Comparison of ENCODE assay signal across 17 cellular contexts in the genomic region with DNA sequence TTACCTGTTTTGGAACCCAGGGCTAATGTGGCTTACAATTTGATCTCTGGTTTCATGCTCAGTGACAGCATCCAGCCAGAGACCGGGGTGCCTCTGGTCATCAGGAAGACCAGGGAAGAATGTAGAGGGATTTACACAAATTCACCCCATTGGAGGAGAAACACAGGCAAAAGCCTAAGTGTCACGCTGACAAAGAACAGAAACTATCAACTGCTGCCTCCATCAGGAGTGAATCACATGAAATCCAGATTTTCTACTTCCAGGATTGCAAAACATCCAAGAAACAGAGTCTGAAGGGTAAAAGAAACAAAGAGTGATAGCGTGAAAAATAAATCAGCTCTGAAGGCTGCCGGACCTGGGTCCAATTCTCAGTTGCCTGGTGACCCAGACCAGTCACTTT.
DNase-seq lines count a peak whose midpoint lies in the region; ATAC-seq and TF ChIP-seq lines count a peak whose summit lies in the region.
"Had no signal": no experiment of that assay in that cellular context is flagged by ENCODE, and none has a peak within 500 bp of the region (broad histone marks: within the 10 kb centered on the region; RNA-seq: fewer than 3 reads in every experiment).

No MANE protein-coding gene starts in this region.

- H3K9me3 ChIP-seq in left lung (peaks cover 0 to 4% of the 10 kb centered on the region in 2 donors), endodermal cell (ENCODE audit: control insufficient read depth, low read length) (peaks cover 9% of the 10 kb centered on the region), upper lobe of right lung (no peaks in the 10 kb centered on the region)

- intact Hi-C loops in left lung (cut with DNase I), result no loop called here
- intact Hi-C loops in upper lobe of right lung (cut with DNase I), result no loop called here

- H3K36me3 ChIP-seq in left lung (no peaks in the 10 kb centered on the region), endodermal cell (ENCODE audit: control insufficient read depth, insufficient read depth, low read length) (no peaks in the 10 kb centered on the region), upper lobe of right lung (no peaks in the 10 kb centered on the region)
- H3K36me3 ChIP-seq: SJSA1 had no signal

- H3K4me1 Mint-ChIP-seq in endodermal cell, result peaks cover 20% of the 10 kb centered on the region

- H3K9ac ChIP-seq in endodermal cell (ENCODE audit: extremely low read depth, low read length, poor library complexity, severe bottlenecking), result no peak overlapping the region

- H3K9me3 Mint-ChIP-seq in endodermal cell, result peaks cover 9% of the 10 kb centered on the region

- H3K4me3 Mint-ChIP-seq in endodermal cell, result no peak overlapping the region

- ATAC-seq in left lung (peak; percentile 13), upper lobe of right lung (no peak)

- WGBS in endodermal cell (ENCODE audit: insufficient coverage in 1 of 2, insufficient read length in 1 of 2), 2 experiments, result 87 to 100% methylated on average over 1 to 4 of the region's 4 CpGs

- H3K4me3 ChIP-seq in cardiac fibroblast (replicated peaks in 1 of 2; ENCODE audit: low read depth in 2 of 2, low read length in 2 of 2), result no peak overlapping the region
- H3K4me3 ChIP-seq in left lung, result no peak overlapping the region
- H3K4me3 ChIP-seq in endodermal cell (ENCODE audit: low read length), result no peak overlapping the region
- no peak overlapping the region for H3K4me3 ChIP-seq in upper lobe of right lung
- H3K4me3 ChIP-seq: dorsolateral prefrontal cortex, SJSA1 had no signal

- no peak overlapping the region for H3K27ac Mint-ChIP-seq in endodermal cell
- H3K27ac Mint-ChIP-seq: progenitor cell of endocrine pancreas had no signal

- no peaks in the 10 kb centered on the region for H3K27me3 ChIP-seq in left lung
- no peaks in the 10 kb centered on the region for H3K27me3 ChIP-seq in endodermal cell (ENCODE audit: control insufficient read depth, insufficient read depth, low read length, poor library complexity, severe bottlenecking)
- no peaks in the 10 kb centered on the region for H3K27me3 ChIP-seq in upper lobe of right lung
- H3K27me3 ChIP-seq: SJSA1 had no signal

- no peak overlapping the region for H3K27ac ChIP-seq in left lung
- H3K27ac ChIP-seq in endodermal cell (ENCODE audit: low read depth, low read length), result no peak overlapping the region
- H3K27ac ChIP-seq in upper lobe of right lung, result no peak overlapping the region
- H3K27ac ChIP-seq: dorsolateral prefrontal cortex, SJSA1 had no signal

- DNase-seq in AG08395 (ENCODE audit: low spot score) (peak; percentile 78), HPDE6-E6E7 (ENCODE audit: extremely low spot score) (peak; percentile 44), cardiac fibroblast (ENCODE audit: low read depth in 2 of 2) (peak; percentile 78 to 92), left lung (no peak), endodermal cell (no peak), GM13977 (ENCODE audit: low spot score) (no peak), upper lobe of right lung (no peak), NCI-H510A treated with DMSO at 0.1 percent for 48 hours (lab: John Stamatoyannopoulos, UW) (no peak)
- DNase-seq: activated CD8-positive, alpha-beta memory T cell treated with anti-CD3 and anti-CD28 coated beads, Interleukin-2, amount 50 U/mL, for 48 hours; C1 segment of cervical spinal cord; dorsolateral prefrontal cortex; NCI-H1694 treated with DMSO at 0.1 percent for 48 hours; NCI-H82; stimulated activated CD4-positive, alpha-beta T cell treated with anti-CD3 and anti-CD28 coated beads, Interleukin-2, amount 100 ng/mL, for 48 hours; stimulated activated naive CD4-positive, alpha-beta T cell treated with Interleukin-2 at 50 U/mL for 16 hours had no signal

- no peaks in the 10 kb centered on the region for H3K27me3 Mint-ChIP-seq in endodermal cell (ENCODE audit: insufficient read depth)

- in situ Hi-C loops in GM13977 (cut with MboI; ENCODE audit: low pct_unique_long_range_greater_than_20kb, low sequenced_read_pairs, unreplicated experiment), result no loop called here

- no peak for TF ChIP-seq CTCF in cardiac fibroblast (IDR thresholded peaks at IDR 0.05; ENCODE audit: low read depth, low read length)
- TF ChIP-seq CTCF in left lung (IDR thresholded peaks at IDR 0.05), result no peak
- TF ChIP-seq CTCF in endodermal cell (conservative IDR thresholded peaks at IDR 0.05), result no peak
- no peak for TF ChIP-seq CTCF in GM13977 (IDR thresholded peaks at IDR 0.05; ENCODE audit: extremely low read depth, insufficient read depth, missing control alignments)
- no peak for TF ChIP-seq CTCF in upper lobe of right lung (IDR thresholded peaks at IDR 0.05)

- H3K36me3 Mint-ChIP-seq in endodermal cell (ENCODE audit: low read depth), result peaks cover 3% of the 10 kb centered on the region

- H3K4me1 ChIP-seq in left lung (no peaks in the 10 kb centered on the region), endodermal cell (ENCODE audit: control insufficient read depth, insufficient read depth, low read length) (peaks cover 9% of the 10 kb centered on the region), upper lobe of right lung (no peaks in the 10 kb centered on the region)

Comparison
In these comparisons a context has a peak if more than half of its experiments do, and no peak if none do; other contexts are left out.
1. DNase-seq: peak in AG08395 (single experiment), HPDE6-E6E7 (single experiment) and cardiac fibroblast (2 of 2); none in left lung (0 of 2), endodermal cell (single experiment), GM13977 (single experiment), upper lobe of right lung (single experiment) and NCI-H510A treated with DMSO at 0.1 percent for 48 hours (single experiment).